1 cellular context compared by ENCODE assay signal in genomic region chr17:76263896-76264295, GRCh38.
TF ChIP-seq lines count a peak whose summit lies in the region.

No MANE protein-coding gene starts in this region.

TF ChIP-seq in endothelial cell of umbilical vein, 7 proteins besides CTCF, POLR2A, EP300 and RAD21:
- no peak for TF ChIP-seq MAX (IDR thresholded peaks at IDR 0.05; ENCODE audit: insufficient read depth, insufficient read length)
- no peak for TF ChIP-seq MYC (IDR thresholded peaks at IDR 0.05; ENCODE audit: low read depth, low read length)
- no peak for TF ChIP-seq EZH2 (IDR thresholded peaks at IDR 0.05; ENCODE audit: borderline replicate concordance, low read depth, low read length, severe bottlenecking)
- no peak for TF ChIP-seq FOS (IDR thresholded peaks at IDR 0.05; ENCODE audit: borderline replicate concordance, insufficient read depth, low read length)
- TF ChIP-seq JUN (IDR thresholded peaks at IDR 0.05; ENCODE audit: borderline replicate concordance, insufficient read depth, insufficient read length, low read depth), result no peak
- TF ChIP-seq POLR2AphosphoS5 (IDR thresholded peaks at IDR 0.05; ENCODE audit: insufficient read depth, low read depth, low read length), result no peak
- no peak for TF ChIP-seq GATA2 (IDR thresholded peaks at IDR 0.05; ENCODE audit: insufficient read depth, insufficient read length, low read depth, low read length)
